33 cellular contexts compared by ENCODE assay signal in the genomic region with DNA sequence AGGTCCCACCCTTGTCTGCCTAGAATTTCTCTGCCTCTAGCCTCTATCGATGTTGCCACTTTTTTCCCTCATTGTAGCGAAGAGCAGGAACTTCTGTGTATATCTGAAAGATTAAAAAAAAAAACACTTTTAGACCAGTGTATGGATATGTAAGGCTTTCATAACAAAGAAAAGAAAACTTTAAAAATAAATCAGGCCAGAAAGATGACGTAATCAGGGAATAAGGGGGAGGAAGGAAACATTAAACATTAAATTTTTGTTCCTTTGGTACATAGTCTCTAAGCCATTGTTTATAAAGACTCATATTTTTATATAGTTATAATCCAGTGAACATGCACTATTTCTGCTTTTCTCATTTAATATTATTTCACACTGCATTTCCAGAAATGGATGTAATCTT. TPM values are rescaled to one million over a fixed set of nuclear protein-coding genes. Genes with fewer than 3 reads are reported as not detected.
"Had no signal": no experiment of that assay in that cellular context is flagged by ENCODE, and none has a peak within 500 bp of the region (broad histone marks: within the 10 kb centered on the region; RNA-seq: fewer than 3 reads in every experiment).

No MANE protein-coding gene starts in this region.

- H3K79me2 ChIP-seq: hepatocyte had no signal

- H3K27ac ChIP-seq: body of pancreas, colonic mucosa, dorsolateral prefrontal cortex, esophagus muscularis mucosa, foreskin keratinocyte, gastrocnemius medialis, hepatocyte, VCaP had no signal

- H3K9me3 ChIP-seq: body of pancreas, colonic mucosa, esophagus muscularis mucosa, gastrocnemius medialis, heart right ventricle had no signal

- H3K27me3 ChIP-seq: body of pancreas, colonic mucosa, esophagus muscularis mucosa, foreskin keratinocyte, gastrocnemius medialis, hepatocyte had no signal

- H3K36me3 ChIP-seq: colonic mucosa, esophagus muscularis mucosa, gastrocnemius medialis, heart right ventricle had no signal

- H2AFZ ChIP-seq: hepatocyte had no signal

- ATAC-seq: activated CD8-positive, alpha-beta T cell treated with anti-CD3 and anti-CD28 coated beads for 36 hours; activated T-cell treated with anti-CD3 and anti-CD28 coated beads, Interleukin-2, amount 50 U/mL, for 4 hours; activated T-helper 17 cell treated with anti-CD3 and anti-CD28 coated beads, Interleukin-2, amount 50 U/mL, for 72 hours; body of pancreas; foreskin keratinocyte; gastrocnemius medialis; T-cell; WTC11 had no signal

- DNase-seq: activated CD4-positive, alpha-beta T cell treated with anti-CD3 and anti-CD28 coated beads for 1 hour; activated CD4-positive, alpha-beta T cell treated with anti-CD3 and anti-CD28 coated beads for 4 hours; activated CD4-positive, alpha-beta T cell treated with anti-CD3 and anti-CD28 coated beads, Interleukin-2, amount 10 ng/mL, durations not matched to agents 7 days and 5 days; activated CD4-positive, alpha-beta T cell treated with anti-CD3 and anti-CD28 coated beads, Interleukin-2, amount 50 U/mL, for 4 hours; activated CD8-positive, alpha-beta memory T cell treated with anti-CD3 and anti-CD28 coated beads for 24 hours; activated CD8-positive, alpha-beta T cell treated with anti-CD3 and anti-CD28 coated beads for 36 hours; activated effector memory CD4-positive, alpha-beta T cell treated with Interleukin-2 at 50 U/mL for 16 hours; activated gamma-delta T cell treated with Interleukin-2 at 50 U/mL for 16 hours; activated naive CD4-positive, alpha-beta T cell treated with anti-CD3 and anti-CD28 coated beads, Interleukin-2, amount 50 U/mL, for 16 hours; activated naive CD4-positive, alpha-beta T cell treated with Interleukin-2 at 50 U/mL for 16 hours; activated T-cell treated with anti-CD3 and anti-CD28 coated beads, Interleukin-2, amount 50 U/mL, for 4 hours; amniotic stem cell; anterior cingulate cortex; body of pancreas; caudate nucleus; colonic mucosa; dorsolateral prefrontal cortex; effector memory CD4-positive, alpha-beta T cell; endodermal cell; erythroblast; foreskin keratinocyte; gastrocnemius medialis; heart right ventricle; T-cell; T-helper 2 cell had no signal

- H3K4me2 ChIP-seq: hepatocyte had no signal

- H3K4me1 ChIP-seq: body of pancreas, colonic mucosa, foreskin keratinocyte, gastrocnemius medialis had no signal

- H3K4me3 ChIP-seq: body of pancreas, colonic mucosa, dorsolateral prefrontal cortex, esophagus muscularis mucosa, gastrocnemius medialis, heart right ventricle, hepatocyte had no signal

RNA-seq across cellular contexts. Expression of a gene that starts 26.2 kb away (rescaled TPM):
- total RNA-seq: activated CD4-positive, alpha-beta T cell treated with anti-CD3 and anti-CD28 coated beads, Interleukin-2, amount 10 ng/mL, durations not matched to agents 7 days and 5 days; activated CD8-positive, alpha-beta T cell treated with anti-CD3 and anti-CD28 coated beads for 36 hours; activated T-cell treated with anti-CD3 and anti-CD28 coated beads, Interleukin-2, amount 50 U/mL, for 4 hours; activated T-helper 17 cell treated with anti-CD3 and anti-CD28 coated beads, Interleukin-2, amount 50 U/mL, for 72 hours; body of pancreas; chondrocyte; colonic mucosa; dorsolateral prefrontal cortex; endodermal cell; esophagus muscularis mucosa; foreskin keratinocyte; gastrocnemius medialis; glomerular endothelial cell; heart right ventricle; hepatocyte; T-cell; WTC11 had no signal
- polyA plus RNA-seq: adipose tissue, foreskin keratinocyte, heart right ventricle, hepatocyte had no signal
